In the genomic region with DNA sequence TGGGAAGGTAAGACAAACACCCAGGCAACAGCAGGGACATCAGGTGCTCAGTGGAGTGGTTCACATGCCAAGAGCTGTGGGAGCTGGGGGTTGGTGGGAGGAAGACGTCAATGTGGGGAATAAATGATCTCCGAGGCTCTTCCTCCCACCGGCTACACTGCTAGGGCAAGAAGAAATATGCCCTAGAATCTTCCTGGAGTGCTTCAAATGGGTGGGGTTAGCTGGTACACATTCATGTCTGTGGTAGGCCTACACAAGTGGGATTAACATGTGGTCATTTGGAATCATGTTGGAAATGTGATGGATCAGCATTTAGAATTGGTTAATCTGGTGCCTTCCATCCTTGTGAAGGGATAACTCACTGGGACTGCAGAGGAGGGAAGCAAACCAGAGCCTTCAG, we compare ENCODE assay signal across 31 cellular contexts. TPM values are rescaled to one million over a fixed set of nuclear protein-coding genes. Genes with fewer than 3 reads are reported as not detected.
DNase-seq lines count a peak whose midpoint lies in the region; FAIRE-seq and TF ChIP-seq lines count a peak whose summit lies in the region.
"Had no signal": no experiment of that assay in that cellular context is flagged by ENCODE, and none has a peak within 500 bp of the region (broad histone marks: within the 10 kb centered on the region; RNA-seq: fewer than 3 reads in every experiment).

No MANE protein-coding gene starts in this region.

- intact Hi-C loops in vagina (cut with DNase I): no loop called here

- H2BK15ac ChIP-seq in H1 (ENCODE audit: low read length): no peak overlapping the region

- peaks cover 21 to 94% (median 53%) of the 10 kb centered on the region in 10 experiments for H3K4me1 ChIP-seq in BLaER1 treated with 17β-estradiol and CSF1 and Interleukin-3, amounts not matched to agents 10 nM and 100 nM
- H3K4me1 ChIP-seq in HEK293 (ENCODE audit: control insufficient read depth, insufficient read depth, low read length): no peaks in the 10 kb centered on the region
- no peaks in the 10 kb centered on the region; a peak in 1 of 7 replicates for H3K4me1 ChIP-seq in H1 (replicated peaks in 1 of 4; ENCODE audit: control insufficient read depth in 3 of 4, insufficient read depth in 4 of 4, low read length in 3 of 4)
- peaks cover 9% of the 10 kb centered on the region for H3K4me1 ChIP-seq in osteoblast (ENCODE audit: insufficient read depth, low read length)
- peaks cover 8% of the 10 kb centered on the region for H3K4me1 ChIP-seq in vagina
- H3K4me1 ChIP-seq: gastrocnemius medialis, parathyroid adenoma, right atrium auricular region, stomach had no signal

- H3K27ac ChIP-seq in BLaER1 treated with 17β-estradiol and CSF1 and Interleukin-3, amounts not matched to agents 10 nM and 100 nM: peak overlapping the region in 6 of 11 experiments; percentile 6 to 93 (median 52); a peak in 7 of 22 replicates
- no peak overlapping the region for H3K27ac ChIP-seq in HEK293 (ENCODE audit: extremely low read depth, low read depth, low read length)
- H3K27ac ChIP-seq in H1 (ENCODE audit: low read depth, low read length): no peak overlapping the region
- H3K27ac ChIP-seq in osteoblast (ENCODE audit: low read depth, low read length): no peak overlapping the region
- H3K27ac ChIP-seq in vagina: no peak overlapping the region
- H3K27ac ChIP-seq: brain microvascular endothelial cell, parathyroid adenoma, PC-9 had no signal

- H3K14ac ChIP-seq in H1 (ENCODE audit: insufficient read length): no peak overlapping the region

- TF ChIP-seq RAD21 in H1 (IDR thresholded peaks at IDR 0.05 in 1 of 2, conservative IDR thresholded peaks at IDR 0.05 in 1 of 2; ENCODE audit: low read depth in 2 of 2, low read length in 2 of 2): no peak

- no peak overlapping the region for H3K9ac ChIP-seq in BLaER1 treated with 17β-estradiol and CSF1 and Interleukin-3, amounts not matched to agents 10 nM and 100 nM
- no peak overlapping the region for H3K9ac ChIP-seq in H1 (replicated peaks in 1 of 4; ENCODE audit: extremely low read depth in 1 of 4, low read depth in 3 of 4, low read length in 3 of 4)
- H3K9ac ChIP-seq: parathyroid adenoma, SK-N-SH had no signal

- CTCF ChIA-PET in HEK293 (lab: Yijun Ruan, JAX): interaction anchor here (1.2 kb wide), 1 partner anchor 9 kb away, joined by 11 read pairs; no protein-coding TSS in a partner anchor
- CTCF ChIA-PET in H1 (lab: Charles Lee; ENCODE audit: partially characterized antibody): interaction anchor here (0.8 to 1.6 kb wide), 4 partner anchors 9 to 214 kb away, joined by 3 to 8 read pairs (median 3); no protein-coding TSS in a partner anchor

- H3K56ac ChIP-seq in H1 (replicated peaks; ENCODE audit: insufficient read length, low read depth, low read length): no peak overlapping the region

- H3K4me3 ChIP-seq in BLaER1 treated with 17β-estradiol and CSF1 and Interleukin-3, amounts not matched to agents 10 nM and 100 nM: no peak overlapping the region
- H3K4me3 ChIP-seq in HEK293 (ENCODE audit: low read depth, low read length) (no peak overlapping the region), H1 (ENCODE audit: extremely low read depth in 1 of 4, insufficient read depth in 2 of 4, low read depth in 3 of 4, low read length in 4 of 4) (no peak overlapping the region), osteoblast (ENCODE audit: insufficient read depth, low read length) (no peak overlapping the region), vagina (no peak overlapping the region)
- H3K4me3 ChIP-seq: adrenal gland, gastrocnemius medialis, GM23338, lower lobe of right lung, PC-9, right atrium auricular region, stomach had no signal

- H2BK5ac ChIP-seq in H1 (ENCODE audit: low read depth, low read length): no peak overlapping the region

- H2BK120ac ChIP-seq in H1 (replicated peaks; ENCODE audit: low read depth, low read length): no peak overlapping the region

- no peak overlapping the region for H3K18ac ChIP-seq in H1 (ENCODE audit: extremely low read depth, low read length)

- H3K4ac ChIP-seq in H1 (replicated peaks; ENCODE audit: insufficient read length, low read depth, low read length): no peak overlapping the region

- no peak for FAIRE-seq in H1 (lab: Jason Lieb, UNC)

- H2AFZ ChIP-seq in H1 (ENCODE audit: low read length) (no peak overlapping the region), osteoblast (ENCODE audit: low read length) (no peak overlapping the region)
- H2AFZ ChIP-seq: GM23338, parathyroid adenoma, PC-9 had no signal

- POLR2A ChIA-PET in HEK293 (lab: Yijun Ruan, JAX) (no interaction called here), H1 (lab: Charles Lee; ENCODE audit: partially characterized antibody) (no interaction called here)

- H3K9me3 ChIP-seq in BLaER1 treated with 17β-estradiol and CSF1 and Interleukin-3, amounts not matched to agents 10 nM and 100 nM (replicated peaks in 1 of 11): no peaks in the 10 kb centered on the region
- H3K9me3 ChIP-seq in HEK293 (ENCODE audit: control insufficient read depth, insufficient read depth, low read depth, low read length) (no peaks in the 10 kb centered on the region), H1 (ENCODE audit: insufficient read depth in 2 of 2, low read depth in 1 of 2, low read length in 1 of 2) (no peaks in the 10 kb centered on the region), osteoblast (ENCODE audit: low read depth, low read length) (no peaks in the 10 kb centered on the region), vagina (no peaks in the 10 kb centered on the region)
- H3K9me3 ChIP-seq: adrenal gland, gastrocnemius medialis, lower lobe of right lung, right atrium auricular region, SK-N-SH, stomach had no signal

- no peak overlapping the region for H2BK20ac ChIP-seq in H1 (ENCODE audit: low read length)

- peaks cover 0 to 23% (median 11%) of the 10 kb centered on the region in 11 experiments; a peak in 12 of 22 replicates for H3K36me3 ChIP-seq in BLaER1 treated with 17β-estradiol and CSF1 and Interleukin-3, amounts not matched to agents 10 nM and 100 nM
- H3K36me3 ChIP-seq in HEK293 (ENCODE audit: control insufficient read depth in 2 of 2, insufficient read depth in 1 of 2, low read length in 2 of 2): no peaks in the 10 kb centered on the region
- no peaks in the 10 kb centered on the region for H3K36me3 ChIP-seq in H1 (ENCODE audit: control insufficient read depth in 2 of 4, insufficient read depth in 4 of 4, low read length in 3 of 4)
- H3K36me3 ChIP-seq in osteoblast (ENCODE audit: insufficient read depth, low read length): no peaks in the 10 kb centered on the region
- no peaks in the 10 kb centered on the region for H3K36me3 ChIP-seq in vagina
- H3K36me3 ChIP-seq: adrenal gland, brain microvascular endothelial cell, gastrocnemius medialis, lower lobe of right lung, right atrium auricular region, stomach had no signal

- no peak overlapping the region for H4K5ac ChIP-seq in H1 (ENCODE audit: insufficient read length, low read depth, low read length)

- H3K4me2 ChIP-seq in BLaER1 treated with 17β-estradiol and CSF1 and Interleukin-3, amounts not matched to agents 10 nM and 100 nM: peak overlapping the region in 5 of 11 experiments; percentile 26 to 91 (median 74); a peak in 8 of 22 replicates
- H3K4me2 ChIP-seq in H1 (ENCODE audit: insufficient read depth in 1 of 2, low read depth in 2 of 2, low read length in 2 of 2) (no peak overlapping the region), osteoblast (ENCODE audit: insufficient read depth, low read length) (no peak overlapping the region)
- H3K4me2 ChIP-seq: GM23338, PC-9, SK-N-SH had no signal

- no peak for TF ChIP-seq EP300 in H1 (IDR thresholded peaks at IDR 0.05; ENCODE audit: borderline replicate concordance in 1 of 2, low read depth in 2 of 2, low read length in 2 of 2)

- H3K23ac ChIP-seq in H1 (ENCODE audit: insufficient read length): no peak overlapping the region

- 0 out of 2 replicates have a peak overlapping the region, but pooled peaks have one; percentile 27 for H2BK12ac ChIP-seq in H1 (ENCODE audit: low read depth, low read length)

- H4K91ac ChIP-seq in H1 (replicated peaks; ENCODE audit: insufficient read length, low read length): no peak overlapping the region

- no peak overlapping the region; the same call in 1 of the 2 replicates for H4K8ac ChIP-seq in H1 (ENCODE audit: extremely low read depth, insufficient read depth, low read length)

- WGBS in H1 (ENCODE audit: extremely low coverage in 1 of 2, insufficient coverage in 1 of 2, insufficient read length in 1 of 2, insufficient replicate concordance in 2 of 2, low coverage in 1 of 2, low lambda C conversion rate in 2 of 2, missing lambda C conversion rate in 1 of 2), 2 experiments: 87% methylated on average over 3 of the region's 3 CpGs; no CpG with 5 or more reads in 1 of the 2 experiments

- TF ChIP-seq CTCF in HEK293 (tag by site-specific recombination; IDR thresholded peaks at IDR 0.05) (no peak), H1 (IDR thresholded peaks at IDR 0.05; ENCODE audit: control extremely low read depth in 1 of 3, insufficient read depth in 1 of 3, low read depth in 1 of 3, low read length in 3 of 3) (no peak), osteoblast (IDR thresholded peaks at IDR 0.05; ENCODE audit: extremely low read depth, low read depth, low read length) (no peak), vagina (IDR thresholded peaks at IDR 0.05) (no peak)

- H4K20me1 ChIP-seq in BLaER1 treated with 17β-estradiol and CSF1 and Interleukin-3, amounts not matched to agents 10 nM and 100 nM: no peaks in the 10 kb centered on the region
- H4K20me1 ChIP-seq in H1 (replicated peaks in 1 of 2; ENCODE audit: control insufficient read depth in 1 of 2, insufficient read depth in 2 of 2, low read length in 2 of 2) (no peaks in the 10 kb centered on the region), osteoblast (ENCODE audit: insufficient read depth, low read length) (no peaks in the 10 kb centered on the region)

- TF ChIP-seq POLR2A in H1 (IDR thresholded peaks at IDR 0.05; ENCODE audit: control extremely low read depth in 1 of 2, low read depth in 2 of 2, low read length in 2 of 2) (no peak), vagina (IDR thresholded peaks at IDR 0.05) (no peak)

- H3K79me2 ChIP-seq in H1 (ENCODE audit: control insufficient read depth in 1 of 2, insufficient read depth in 2 of 2, low read length in 2 of 2): no peaks in the 10 kb centered on the region
- no peaks in the 10 kb centered on the region for H3K79me2 ChIP-seq in osteoblast (ENCODE audit: insufficient read depth, low read length)
- H3K79me2 ChIP-seq: parathyroid adenoma had no signal

- DNase-seq in H1 (ENCODE audit: low read depth in 1 of 2, low spot score in 2 of 2) (no peak), osteoblast (ENCODE audit: insufficient read length, low spot score, missing footprints) (peak; percentile 64), NCI-H2227 treated with DMSO at 0.1 percent for 48 hours (lab: John Stamatoyannopoulos, UW) (no peak), vagina (ENCODE audit: extremely low spot score in 2 of 2) (no peak), NCI-H128 (lab: John Stamatoyannopoulos, UW; ENCODE audit: unreplicated experiment) (no peak), NCI-H1105 (lab: John Stamatoyannopoulos, UW) (no peak)
- DNase-seq: activated CD4-positive, alpha-beta T cell treated with anti-CD3 and anti-CD28 coated beads, Interleukin-2, amount 50 U/mL, for 48 hours; activated naive CD4-positive, alpha-beta T cell; activated T-cell treated with anti-CD3 and anti-CD28 coated beads, Interleukin-2, amount 50 U/mL, for 72 hours; adrenal gland; brain microvascular endothelial cell; Calu3; DMS79; gastrocnemius medialis; GDM1; HFFc6; kidney glomerular epithelial cell; lower lobe of right lung; NCI-H1092 treated with DMSO at 0.1 percent for 48 hours; NCI-H2029; NCI-H526 treated with DMSO at 0.1 percent for 48 hours; nephron progenitor cell; PC-9; SK-N-SH; stimulated activated CD4-positive, alpha-beta T cell treated with anti-CD3 and anti-CD28 coated beads, Interleukin-1b, Interleukin-23, amount 100 ng/mL, for 48 hours; stomach had no signal

- no peak overlapping the region; the same call in 1 of the 2 replicates for H2AK5ac ChIP-seq in H1 (ENCODE audit: low read depth, low read length)

- no peaks in the 10 kb centered on the region for H3K23me2 ChIP-seq in H1 (ENCODE audit: low read depth, low read length)

- H3K79me1 ChIP-seq in H1 (ENCODE audit: low read depth, low read length): no peaks in the 10 kb centered on the region

- H3K27me3 ChIP-seq in BLaER1 treated with 17β-estradiol and CSF1 and Interleukin-3, amounts not matched to agents 10 nM and 100 nM: no peaks in the 10 kb centered on the region
- no peaks in the 10 kb centered on the region for H3K27me3 ChIP-seq in H1 (replicated peaks in 1 of 4; ENCODE audit: control insufficient read depth in 3 of 4, extremely low read depth in 1 of 4, insufficient read depth in 3 of 4, low read length in 3 of 4)
- no peaks in the 10 kb centered on the region for H3K27me3 ChIP-seq in osteoblast (ENCODE audit: insufficient read depth, low read length)
- H3K27me3 ChIP-seq in vagina: no peaks in the 10 kb centered on the region
- H3K27me3 ChIP-seq: adrenal gland, brain microvascular endothelial cell, gastrocnemius medialis, right atrium auricular region, stomach had no signal

RNA-seq across cellular contexts. Expression of a gene that starts 12.4 kb away (rescaled TPM):
- total RNA-seq in H1 (2021; fragmentation: NEBNext Ultra II Directional; extraction: Animal tissue kit (Norgen Biotek cat#: 25700)): 102 and 109 TPM in 2 replicates
- 13.4 and 15.6 TPM in 2 replicates for polyA plus RNA-seq in H1 (2011; rRNA removed)
- polyA plus RNA-seq in H1 (2011; cell fraction: cytosol; rRNA removed): 10.6 TPM
- 10.7 TPM for polyA plus RNA-seq in H1 (2011; cell fraction: nucleus; rRNA removed)
- polyA plus RNA-seq in H1 (2012, experiment 1 of 2): 31.8 to 48.4 TPM (median 38.8 TPM) in 4 replicates
- 44.9 TPM for polyA plus RNA-seq in H1 (2012, experiment 2 of 2)
- 57.0 TPM for polyA plus RNA-seq in H1 (2013, experiment 1 of 2)
- 62.5 TPM for polyA plus RNA-seq in H1 (2013, experiment 2 of 2)
- 4.5 and 4.8 TPM in 2 replicates for polyA minus RNA-seq in H1 (2011; rRNA and poly(A)+ RNA removed)
- 29.6 TPM for polyA minus RNA-seq in H1 (2011; cell fraction: cytosol; rRNA and poly(A)+ RNA removed)
- 20.3 TPM for polyA minus RNA-seq in H1 (2011; cell fraction: nucleus; rRNA and poly(A)+ RNA removed)
- total RNA-seq in osteoblast (14.7 and 15.6 TPM in 2 replicates), vagina (206 TPM)

Comparison
In these comparisons a context has a peak if more than half of its experiments do, and no peak if none do; other contexts are left out.
1. H3K27ac ChIP-seq: peak in BLaER1 treated with 17β-estradiol and CSF1 and Interleukin-3, amounts not matched to agents 10 nM and 100 nM (6 of 11); none in HEK293 (single experiment), H1 (single experiment), osteoblast (single experiment) and vagina (single experiment).